8 cellular contexts compared by ENCODE assay signal in the genomic region with DNA sequence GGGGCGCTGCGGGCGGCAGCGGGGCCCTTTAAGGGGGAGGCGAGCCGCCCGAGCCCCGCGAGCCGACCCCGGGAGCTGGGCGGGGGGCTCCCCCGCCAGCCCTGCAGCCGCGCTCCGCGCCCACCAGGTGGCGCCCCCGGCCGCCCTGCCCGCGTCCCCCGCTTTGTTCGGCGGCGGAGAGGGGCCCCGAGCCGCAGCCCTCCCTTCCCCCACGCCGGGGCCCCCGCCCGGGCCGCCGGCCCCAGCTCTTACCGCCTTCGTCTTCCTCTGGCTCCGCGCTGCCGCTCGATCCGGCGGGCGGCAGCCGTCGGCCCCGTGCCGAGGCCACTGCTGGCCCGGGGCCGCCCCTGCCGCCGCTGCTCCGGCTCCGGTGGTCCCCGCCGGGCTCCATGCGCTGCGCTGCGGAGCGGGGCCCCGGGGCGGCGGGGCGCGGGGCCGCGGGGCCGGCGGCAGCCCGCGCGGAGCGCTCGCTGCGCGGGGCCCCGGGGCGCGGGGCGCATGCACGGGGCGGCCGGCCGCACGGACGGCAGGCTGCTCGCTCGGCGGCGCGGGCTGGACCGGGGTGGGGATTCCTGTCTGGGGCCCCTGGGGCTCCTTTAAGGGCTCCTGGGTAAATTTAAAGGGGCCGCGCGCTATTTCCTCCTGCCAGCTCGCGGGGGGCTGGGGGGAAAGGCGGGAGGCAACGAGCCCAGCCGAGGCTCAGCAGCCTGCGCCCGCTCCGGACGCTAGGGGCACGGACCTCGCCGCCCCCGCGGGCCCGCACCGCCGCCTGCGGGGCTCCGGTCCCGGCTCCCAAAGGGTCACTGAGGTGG. TPM values are rescaled to one million over a fixed set of nuclear protein-coding genes. Genes with fewer than 3 reads are reported as not detected.
A peak's percentile ranks its signal among the peaks of the same experiment; 100 is the strongest.
DNase-seq lines count a peak whose midpoint lies in the region; ATAC-seq and TF ChIP-seq lines count a peak whose summit lies in the region.

ZFTA (minus strand) TSS at position 544 of the 812 bp plus-strand sequence; CDS start at position 391, 153 bp downstream.

- no peak within 1 kb of the TSS; the same call in 1 of the 2 replicates for H4K5ac ChIP-seq in IMR-90 (ENCODE audit: low read depth, low read length)

- no peak within 1 kb of the TSS for H2BK20ac ChIP-seq in IMR-90 (ENCODE audit: low read depth, low read length)

- no peak within 1 kb of the TSS for H3K18ac ChIP-seq in IMR-90 (ENCODE audit: low read depth, low read length)

- POLR2A ChIA-PET in IMR-90 (lab: Charles Lee; ENCODE audit: unreplicated experiment) (interaction anchor here (0.5 kb wide), 1 partner anchor 87 kb away, joined by 3 read pairs; the partner anchor contains the start of gene RTN3), SK-N-SH (lab: Yijun Ruan, JAX) (interaction anchor here (0.6 to 1.5 kb wide), 7 partner anchors 44 to 178 kb away, joined by 3 to 5 read pairs (median 3); partner anchors contain the start of genes ATL3 and RCOR2)

- H2AK9ac ChIP-seq in IMR-90 (replicated peaks; ENCODE audit: low read depth, low read length, poor library complexity), result peak within 1 kb of the TSS; percentile 89

- H3F3A ChIP-seq in SK-N-SH (replicated peaks; ENCODE audit: insufficient read depth), result peaks cover 5% of the 10 kb centered on the region

- H3K4me1 Mint-ChIP-seq in activated naive CD8-positive, alpha-beta T cell treated with anti-CD3 and anti-CD28 coated beads, Interleukin-2, amount 50 U/mL, for 24 hours, result peaks cover 14% of the 10 kb centered on the region

- in situ Hi-C loops in IMR-90 (cut with MboI; ENCODE audit: low sequenced_read_pairs), result loop anchor here (10.0 kb wide), 1 partner anchor 176 kb away; no protein-coding TSS in a partner anchor

- H3K9me2 ChIP-seq in SK-N-SH, result no peaks in the 10 kb centered on the region

- peak within 1 kb of the TSS; percentile 8; the same call in 1 of the 2 replicates for H3K14ac ChIP-seq in IMR-90 (replicated peaks; ENCODE audit: low read depth, low read length)

- H2AFZ ChIP-seq in IMR-90 (replicated peaks; ENCODE audit: low read length, poor library complexity), result peak within 1 kb of the TSS; percentile 96
- peak within 1 kb of the TSS; percentile 70 for H2AFZ ChIP-seq in SK-N-SH (ENCODE audit: low read depth)

- peak; percentile 72 for TF ChIP-seq RAD21 in IMR-90 (IDR thresholded peaks at IDR 0.05; ENCODE audit: low read length)
- peak; percentile 61 for TF ChIP-seq RAD21 in SK-N-SH (IDR thresholded peaks at IDR 0.05; ENCODE audit: low read length)

- WGBS in IMR-90 (ENCODE audit: extremely low coverage in 2 of 2, insufficient read length in 1 of 2), 2 experiments, result 0% methylated on average over 56 of the region's 114 CpGs; no CpG with 5 or more reads in 1 of the 2 experiments
- no CpG with 5 or more reads among the region's 114 CpGs for WGBS in SK-N-SH (ENCODE audit: low lambda C conversion rate)
- 0 to 1% methylated on average over 77 to 114 of the region's 114 CpGs for WGBS in aorta, 2 donors

- H3K4me3 Mint-ChIP-seq in activated naive CD8-positive, alpha-beta T cell treated with anti-CD3 and anti-CD28 coated beads, Interleukin-2, amount 50 U/mL, for 24 hours, result peak within 1 kb of the TSS; percentile 90

- H3K4me2 ChIP-seq in IMR-90 (ENCODE audit: low read depth, low read length) (peak within 1 kb of the TSS; percentile 65), SK-N-SH (peak within 1 kb of the TSS; percentile 95)

- no peak within 1 kb of the TSS for H2BK120ac ChIP-seq in IMR-90 (ENCODE audit: low read depth, low read length)

- H4K20me1 ChIP-seq in IMR-90 (ENCODE audit: insufficient read depth, low read length) (peaks cover 25% of the 10 kb centered on the region), SK-N-SH (ENCODE audit: insufficient read depth) (peaks cover 18% of the 10 kb centered on the region)

- no peaks in the 10 kb centered on the region for H3K9me3 Mint-ChIP-seq in activated naive CD8-positive, alpha-beta T cell treated with anti-CD3 and anti-CD28 coated beads, Interleukin-2, amount 50 U/mL, for 24 hours

- H3K36me3 Mint-ChIP-seq in activated naive CD8-positive, alpha-beta T cell treated with anti-CD3 and anti-CD28 coated beads, Interleukin-2, amount 50 U/mL, for 24 hours (ENCODE audit: low read depth), result no peaks in the 10 kb centered on the region

- H2BK15ac ChIP-seq in IMR-90 (ENCODE audit: low read depth, low read length), result no peak within 1 kb of the TSS

- TF ChIP-seq CTCF in BE2C (IDR thresholded peaks at IDR 0.05; ENCODE audit: low read depth, low read length) (0 out of 2 replicates have a peak, but pooled peaks have one; percentile 4), IMR-90 (conservative IDR thresholded peaks at IDR 0.05; ENCODE audit: low read depth, low read length) (peak; percentile 84), SK-N-SH (IDR thresholded peaks at IDR 0.05) (peak; percentile 43)

- no TSS peak for BruUV-seq in IMR-90 (replicated peaks; lab: Mats Ljungman, UMichigan)

- TF ChIP-seq EP300 in SK-N-SH (IDR thresholded peaks at IDR 0.05; ENCODE audit: borderline replicate concordance in 1 of 2, low read depth in 1 of 2, low read length in 1 of 2), result no peak

- peak within 1 kb of the TSS; percentile 84 for H3K56ac ChIP-seq in IMR-90 (ENCODE audit: extremely low read depth, insufficient read depth, low read length)

- H3K79me2 ChIP-seq in SK-N-SH (ENCODE audit: insufficient read depth), result peaks cover 27% of the 10 kb centered on the region

- peak within 1 kb of the TSS; percentile 58 for H3K9ac ChIP-seq in IMR-90 (ENCODE audit: low read depth, low read length)
- peak within 1 kb of the TSS; percentile 84 for H3K9ac ChIP-seq in SK-N-SH

- peak within 1 kb of the TSS; percentile 84 for H3K27ac Mint-ChIP-seq in activated naive CD8-positive, alpha-beta T cell treated with anti-CD3 and anti-CD28 coated beads, Interleukin-2, amount 50 U/mL, for 24 hours

- peak within 1 kb of the TSS; percentile 13 to 68; a peak in 3 of 4 replicates for H4K8ac ChIP-seq in IMR-90 (ENCODE audit: low read depth in 2 of 2, low read length in 2 of 2)

- peak; percentile 59 for DNase-seq in BE2C
- peak; percentile 37 for DNase-seq in IMR-90
- peak; percentile 98 for DNase-seq in SK-N-SH
- DNase-seq in activated naive CD8-positive, alpha-beta T cell treated with anti-CD3 and anti-CD28 coated beads, Interleukin-2, amount 50 U/mL, for 24 hours, result peak; percentile 78
- DNase-seq in cardiac septum (ENCODE audit: low spot score), result peak; percentile 85
- peak; percentile 29 to 92 (median 63) for DNase-seq in posterior cingulate gyrus
- peak; percentile 78 to 87 for DNase-seq in aorta

- peak within 1 kb of the TSS; percentile 18; the same call in 1 of the 2 replicates for H3K23ac ChIP-seq in IMR-90 (ENCODE audit: low read depth, low read length)

- CTCF ChIA-PET in IMR-90 (lab: Yijun Ruan, JAX), result interaction anchor here (1.0 to 1.7 kb wide), 5 partner anchors 10 to 178 kb away, joined by 3 to 5 read pairs (median 4); partner anchors contain the start of genes ATL3 and MARK2
- CTCF ChIA-PET in SK-N-SH (lab: Yijun Ruan, JAX), result interaction anchor here (0.6 to 4.7 kb wide), 47 partner anchors 10 to 496 kb away, joined by 3 to 43 read pairs (median 4); partner anchors contain the start of genes ATL3, COX8A, MARK2 and NAA40

- dilution Hi-C loops in IMR-90 (cut with HindIII; ENCODE audit: low sequenced_read_pairs, unreplicated experiment), result no loop called here

- H3K9me3 ChIP-seq in BE2C (no peaks in the 10 kb centered on the region), IMR-90 (ENCODE audit: control insufficient read depth, insufficient read depth, low read length) (no peaks in the 10 kb centered on the region), SK-N-SH (no peaks in the 10 kb centered on the region), aorta (ENCODE audit: control insufficient read depth, low read length) (no peaks in the 10 kb centered on the region)

- peak within 1 kb of the TSS; percentile 32; the same call in 1 of the 2 replicates for H4K91ac ChIP-seq in IMR-90 (ENCODE audit: insufficient read depth, low read depth, low read length)

- H3K9me1 ChIP-seq in IMR-90 (ENCODE audit: insufficient read depth, low read length), result peaks cover 7% of the 10 kb centered on the region

- peak within 1 kb of the TSS; percentile 68 for H2BK5ac ChIP-seq in IMR-90 (ENCODE audit: low read depth, low read length, poor library complexity, severe bottlenecking)

- H3K4me1 ChIP-seq in BE2C (no peaks in the 10 kb centered on the region), IMR-90 (ENCODE audit: control insufficient read depth, insufficient read depth, low read length) (peaks cover 15% of the 10 kb centered on the region), SK-N-SH (ENCODE audit: control insufficient read depth in 1 of 2, insufficient read depth in 2 of 2, low read depth in 1 of 2, low read length in 1 of 2) (peaks cover 0 to 22% of the 10 kb centered on the region in 2 experiments; a peak in 1 of 4 replicates), aorta (ENCODE audit: control insufficient read depth in 1 of 2, insufficient read depth in 2 of 2, low read length in 2 of 2) (no peaks in the 10 kb centered on the region)

- peak within 1 kb of the TSS; percentile 78; the same call in 1 of the 2 replicates for H2AK5ac ChIP-seq in IMR-90 (ENCODE audit: low read depth, low read length)

- H3K27ac ChIP-seq in IMR-90 (ENCODE audit: insufficient read depth, low read length), result peak within 1 kb of the TSS; percentile 58
- H3K27ac ChIP-seq in SK-N-SH (ENCODE audit: low read depth in 2 of 2, low read length in 1 of 2), result peak within 1 kb of the TSS; percentile 59 to 84
- H3K27ac ChIP-seq in aorta (ENCODE audit: low read depth in 1 of 2, low read length in 2 of 2), result peak within 1 kb of the TSS in 1 of 2 donors; percentile 29

- H3K27me3 ChIP-seq in BE2C (no peaks in the 10 kb centered on the region), IMR-90 (ENCODE audit: control insufficient read depth, insufficient read depth, low read length) (no peaks in the 10 kb centered on the region), SK-N-SH (ENCODE audit: insufficient read depth) (no peaks in the 10 kb centered on the region), aorta (ENCODE audit: control insufficient read depth in 1 of 2, insufficient read depth in 2 of 2, low read length in 1 of 2) (no peaks in the 10 kb centered on the region)

- H3K4me3 ChIP-seq in BE2C (ENCODE audit: low read depth, low read length) (peak within 1 kb of the TSS; percentile 72), IMR-90 (ENCODE audit: insufficient read depth, low read depth, low read length) (peak within 1 kb of the TSS; percentile 59), SK-N-SH (ENCODE audit: low read depth in 2 of 2, low read length in 1 of 2) (peak within 1 kb of the TSS; percentile 78 to 89), aorta (ENCODE audit: low read length in 2 of 2) (peak within 1 kb of the TSS; percentile 93 to 96)

- H3K36me3 ChIP-seq in BE2C (no peaks in the 10 kb centered on the region), IMR-90 (ENCODE audit: control insufficient read depth, insufficient read depth, low read length) (peaks cover 13% of the 10 kb centered on the region), SK-N-SH (replicated peaks in 1 of 2; ENCODE audit: control insufficient read depth in 1 of 2, insufficient read depth in 2 of 2, low read length in 1 of 2) (peaks cover 0 to 24% of the 10 kb centered on the region in 2 experiments), aorta (ENCODE audit: control insufficient read depth in 1 of 2, insufficient read depth in 2 of 2, low read length in 1 of 2) (no peaks in the 10 kb centered on the region)

- ATAC-seq in GM19372 (IDR thresholded peaks at IDR 0.05; ENCODE audit: low read depth, unreplicated experiment) (peak; percentile 52), IMR-90 (ENCODE audit: low read depth) (peak; percentile 53), aorta (ENCODE audit: low FRiP score) (peak; percentile 52)
- ATAC-seq in activated naive CD8-positive, alpha-beta T cell treated with anti-CD3 and anti-CD28 coated beads, Interleukin-2, amount 50 U/mL, for 24 hours, result peak; percentile 58

- H3K79me1 ChIP-seq in IMR-90 (ENCODE audit: low read depth in 1 of 2, low read length in 2 of 2), result peaks cover 7 to 30% of the 10 kb centered on the region in 2 experiments

- H3K27me3 Mint-ChIP-seq in activated naive CD8-positive, alpha-beta T cell treated with anti-CD3 and anti-CD28 coated beads, Interleukin-2, amount 50 U/mL, for 24 hours, result peaks cover 23% of the 10 kb centered on the region

- H3K4ac ChIP-seq in IMR-90 (ENCODE audit: low read depth, low read length), result peak within 1 kb of the TSS; percentile 57

- intact Hi-C loops in IMR-90 (cut with micrococcal nuclease) (loop anchor here (2.0 kb wide), 3 partner anchors 44 to 384 kb away; partner anchors contain the start of gene SPINDOC), cardiac septum (cut with DNase I) (loop anchor here (2.0 to 10.0 kb wide), 4 partner anchors 44 to 376 kb away; partner anchors contain the start of genes MARK2, NAA40 and SPINDOC), posterior cingulate gyrus (cut with DNase I) (loop anchor here (1.0 to 2.0 kb wide), 2 partner anchors 44 to 177 kb away; partner anchors contain the start of gene SPINDOC), aorta (cut with DNase I) (loop anchor here (5.0 to 10.0 kb wide), 4 partner anchors 39 to 386 kb away; no protein-coding TSS in a partner anchor)

- no peak for TF ChIP-seq POLR2A in IMR-90 (IDR thresholded peaks at IDR 0.05; ENCODE audit: low read depth, low read length)

RNA-seq across cellular contexts. Expression of gene ZFTA, which starts in this region (rescaled TPM):
- polyA plus RNA-seq in BE2C (2012; ENCODE audit: insufficient read depth, insufficient read length, low read depth), result 9.7 TPM
- total RNA-seq in IMR-90 (2012; rRNA removed) (5.4 and 7.2 TPM in 2 replicates), cardiac septum (14.3 TPM), aorta (10 to 100 TPM; 20.1 to 30.9 TPM)
- polyA plus RNA-seq in IMR-90 (2012; rRNA removed) (8.1 and 8.8 TPM in 2 replicates), SK-N-SH (2012; rRNA removed) (8.7 and 10.3 TPM in 2 replicates), aorta (10 to 100 TPM in 1 of 2 donors, 1 to 10 TPM in 1; 4.3 to 14.0 TPM)
- polyA plus RNA-seq in IMR-90 (2012; cell fraction: cytosol; rRNA removed), result 8.8 and 10.1 TPM in 2 replicates
- 17.0 and 22.1 TPM in 2 replicates for polyA plus RNA-seq in IMR-90 (2012; cell fraction: nucleus; rRNA removed; ENCODE audit: low replicate concordance)
- 7.3 and 9.2 TPM in 2 replicates for polyA plus RNA-seq in SK-N-SH (2012; cell fraction: cytosol; rRNA removed)
- 12.9 and 14.5 TPM in 2 replicates for polyA plus RNA-seq in SK-N-SH (2012; cell fraction: nucleus; rRNA removed)

Comparison
In these comparisons a context has a peak if more than half of its experiments do, and no peak if none do; other contexts are left out.
1. DNase-seq: peak in every context shown above with its lines; median percentile 98 in SK-N-SH; 85 in cardiac septum; 82 in aorta; 78 in activated naive CD8-positive, alpha-beta T cell treated with anti-CD3 and anti-CD28 coated beads, Interleukin-2, amount 50 U/mL, for 24 hours; 63 in posterior cingulate gyrus; 59 in BE2C; 37 in IMR-90.
2. CTCF ChIP-seq: peak in every context shown above with its lines; median percentile 84 in IMR-90; 43 in SK-N-SH; 4 in BE2C.